ENCODE assay signal across 14 cellular contexts in genomic region chr17:48569676-48570324, GRCh38. TPM values are rescaled to one million over a fixed set of nuclear protein-coding genes. Genes with fewer than 3 reads are reported as not detected.
DNase-seq lines count a peak whose midpoint lies in the region; ATAC-seq and TF ChIP-seq lines count a peak whose summit lies in the region.
"Had no signal": no experiment of that assay in that cellular context is flagged by ENCODE, and none has a peak within 500 bp of the region (broad histone marks: within the 10 kb centered on the region; RNA-seq: fewer than 3 reads in every experiment).

No MANE protein-coding gene starts in this region.

- ATAC-seq in Panc1, result no peak
- ATAC-seq in upper lobe of right lung, result no peak
- ATAC-seq in GM18858 (IDR thresholded peaks at IDR 0.05; ENCODE audit: unreplicated experiment), result no peak
- ATAC-seq: GM12878 had no signal

- no TSS peak for BruUV-seq in Panc1 (replicated peaks; lab: Mats Ljungman, UMichigan)

- H3K27ac ChIP-seq in Panc1 (ENCODE audit: low read length) (peak overlapping the region; percentile 97), muscle layer of duodenum (ENCODE audit: low read length) (peak overlapping the region; percentile 90), upper lobe of right lung (peak overlapping the region; percentile 83), dorsolateral prefrontal cortex (no peak overlapping the region)
- H3K27ac ChIP-seq: ovary had no signal

- CTCF ChIA-PET in Panc1 (lab: Charles Lee), result interaction anchor here (0.7 to 1.0 kb wide), 2 partner anchors 18 to 19 kb away, joined by 3 read pairs; no protein-coding TSS in a partner anchor

- peak overlapping the region; percentile 22 to 99 for H3K4me3 ChIP-seq in Panc1 (ENCODE audit: low read depth in 2 of 2, low read length in 2 of 2)
- H3K4me3 ChIP-seq in epithelial cell of proximal tubule (ENCODE audit: low read depth, low read length), result peak overlapping the region; percentile 43
- peak overlapping the region; percentile 55 to 62 for H3K4me3 ChIP-seq in muscle layer of duodenum (ENCODE audit: low read depth in 1 of 2, low read length in 2 of 2)
- H3K4me3 ChIP-seq in upper lobe of right lung, result peak overlapping the region; percentile 39
- H3K4me3 ChIP-seq in dorsolateral prefrontal cortex, result no peak overlapping the region
- H3K4me3 ChIP-seq: GM12878, ovary had no signal

- H3K9me3 ChIP-seq in Panc1 (ENCODE audit: control insufficient read depth, insufficient read depth, low read depth, low read length), result no peaks in the 10 kb centered on the region
- H3K9me3 ChIP-seq in muscle layer of duodenum (ENCODE audit: control insufficient read depth in 1 of 2, low read length in 2 of 2), result no peaks in the 10 kb centered on the region
- H3K9me3 ChIP-seq in upper lobe of right lung, result no peaks in the 10 kb centered on the region
- H3K9me3 ChIP-seq: ovary had no signal

- DNase-seq in Panc1 (ENCODE audit: low read depth, low spot score) (no peak), epithelial cell of proximal tubule (ENCODE audit: low read depth) (no peak), upper lobe of right lung (no peak), dorsolateral prefrontal cortex (no peak), NCI-H2107 (lab: John Stamatoyannopoulos, UW) (no peak)
- DNase-seq: activated CD4-positive, alpha-beta T cell treated with anti-CD3 and anti-CD28 coated beads, Interleukin-2, amount 10 ng/mL, durations not matched to agents 24 days and 14 days; activated naive CD8-positive, alpha-beta T cell treated with anti-CD3 and anti-CD28 coated beads for 36 hours; activated T-cell treated with anti-CD3 and anti-CD28 coated beads, Interleukin-2, amount 50 U/mL, for 24 hours; ovary; SHP77; substantia nigra had no signal

- H3K27me3 ChIP-seq in Panc1 (ENCODE audit: control insufficient read depth, insufficient read depth, low read length), result no peaks in the 10 kb centered on the region
- H3K27me3 ChIP-seq in muscle layer of duodenum (ENCODE audit: low read depth, low read length), result peaks cover 24% of the 10 kb centered on the region
- peaks cover 62% of the 10 kb centered on the region for H3K27me3 ChIP-seq in upper lobe of right lung
- peaks cover 26 to 100% (median 99%) of the 10 kb centered on the region in 45 donors for H3K27me3 ChIP-seq in dorsolateral prefrontal cortex
- H3K27me3 ChIP-seq: ovary had no signal

- TF ChIP-seq CTCF in Panc1 (IDR thresholded peaks at IDR 0.05) (no peak), epithelial cell of proximal tubule (conservative IDR thresholded peaks at IDR 0.05; ENCODE audit: low read depth, low read length) (no peak), upper lobe of right lung (IDR thresholded peaks at IDR 0.05) (no peak), dorsolateral prefrontal cortex (IDR thresholded peaks at IDR 0.05 in 54 of 56, conservative IDR thresholded peaks at IDR 0.05 in 2 of 56; ENCODE audit: low read depth in 1 of 56, partially characterized antibody in 56 of 56) (no peak)

- H3K36me3 ChIP-seq in Panc1 (ENCODE audit: control insufficient read depth, insufficient read depth, low read length) (peaks cover 10% of the 10 kb centered on the region; the same call in 1 of the 2 replicates), muscle layer of duodenum (ENCODE audit: control insufficient read depth in 1 of 2, insufficient read depth in 2 of 2, low read length in 2 of 2) (no peaks in the 10 kb centered on the region), upper lobe of right lung (no peaks in the 10 kb centered on the region)
- H3K36me3 ChIP-seq: ovary had no signal

- in situ Hi-C loops in Panc1 (cut with HindIII; ENCODE audit: low pct_unique_long_range_greater_than_20kb, low sequenced_read_pairs), result no loop called here

- intact Hi-C loops in Panc1 (cut with micrococcal nuclease; ENCODE audit: unreplicated experiment), result no loop called here
- intact Hi-C loops in upper lobe of right lung (cut with DNase I), result no loop called here
- intact Hi-C loops in dorsolateral prefrontal cortex (cut with DNase I), result no loop called here

- POLR2A ChIA-PET in Panc1 (lab: Charles Lee), result interaction anchor here (0.6 to 1.6 kb wide), 4 partner anchors 8 to 218 kb away, joined by 3 to 7 read pairs (median 4); no protein-coding TSS in a partner anchor

- H3K4me1 ChIP-seq in Panc1 (ENCODE audit: control insufficient read depth, insufficient read depth, low read length) (peaks cover 99% of the 10 kb centered on the region), muscle layer of duodenum (ENCODE audit: control insufficient read depth in 1 of 2, insufficient read depth in 2 of 2, low read length in 2 of 2) (peaks cover 28 to 74% of the 10 kb centered on the region in 2 donors), upper lobe of right lung (peaks cover 24% of the 10 kb centered on the region)

RNA-seq across cellular contexts. Expression of gene HOXB4, which starts 8.3 kb away (rescaled TPM):
- total RNA-seq in Panc1 (2021; ENCODE audit: unreplicated experiment) (27.9 TPM), epithelial cell of proximal tubule (4.3 and 5.7 TPM in 2 replicates), upper lobe of right lung (4.9 TPM), dorsolateral prefrontal cortex (under 1 TPM in 9 of 120 experiments, not detected in 111; 0.13 to 0.32 (median 0.21) TPM)
- polyA plus RNA-seq in Panc1 (2012; ENCODE audit: insufficient read length), result 19.4 TPM

RNA-seq across cellular contexts. Expression of gene HOXB3, which starts 20.2 kb away (rescaled TPM):
- total RNA-seq in Panc1 (2021; ENCODE audit: unreplicated experiment) (127 TPM), epithelial cell of proximal tubule (22.6 and 49.9 TPM in 2 replicates), upper lobe of right lung (13.3 TPM), dorsolateral prefrontal cortex (1 to 10 TPM in 2 of 120 experiments, under 1 TPM in 18, not detected in 100; 0.11 to 1.4 (median 0.58) TPM)
- 113 TPM for polyA plus RNA-seq in Panc1 (2012; ENCODE audit: insufficient read length)

RNA-seq across cellular contexts. Expression of gene HOXB5, which starts 23.8 kb away (rescaled TPM):
- total RNA-seq in Panc1 (2021; ENCODE audit: unreplicated experiment) (67.2 TPM), epithelial cell of proximal tubule (2.8 and 5.5 TPM in 2 replicates), upper lobe of right lung (4.4 TPM), dorsolateral prefrontal cortex (under 1 TPM in 1 of 120 experiments, not detected in 119; 0.23 TPM)
- polyA plus RNA-seq in Panc1 (2012; ENCODE audit: insufficient read length), result 64.4 TPM
- total RNA-seq: activated CD4-positive, alpha-beta T cell treated with anti-CD3 and anti-CD28 coated beads, Interleukin-2, amount 10 ng/mL, durations not matched to agents 24 days and 14 days; activated naive CD8-positive, alpha-beta T cell treated with anti-CD3 and anti-CD28 coated beads for 36 hours; GM12878 had no signal
- polyA plus RNA-seq: GM12878 had no signal

RNA-seq across cellular contexts. Expression of gene HOXB2, which starts 24.9 kb away (rescaled TPM):
- total RNA-seq in Panc1 (2021; ENCODE audit: unreplicated experiment) (70.1 TPM), epithelial cell of proximal tubule (21.1 and 43.7 TPM in 2 replicates), upper lobe of right lung (11.0 TPM), dorsolateral prefrontal cortex (1 to 10 TPM in 8 of 120 experiments, under 1 TPM in 20, not detected in 92; 0.26 to 1.7 (median 0.62) TPM)
- 66.6 TPM for polyA plus RNA-seq in Panc1 (2012; ENCODE audit: insufficient read length)

RNA-seq across cellular contexts. Expression of gene HOXB6, which starts 35.0 kb away (rescaled TPM):
- total RNA-seq in Panc1 (2021; ENCODE audit: unreplicated experiment) (196 TPM), epithelial cell of proximal tubule (42.9 and 55.6 TPM in 2 replicates), upper lobe of right lung (4.9 TPM), dorsolateral prefrontal cortex (under 1 TPM in 4 of 120 experiments, not detected in 116; 0.26 to 0.35 (median 0.29) TPM)
- 167 TPM for polyA plus RNA-seq in Panc1 (2012; ENCODE audit: insufficient read length)
- total RNA-seq: activated naive CD8-positive, alpha-beta T cell treated with anti-CD3 and anti-CD28 coated beads for 36 hours had no signal

Comparison
In these comparisons a context has a peak if more than half of its experiments do, and no peak if none do; other contexts are left out.
1. H3K27ac ChIP-seq: peak in Panc1 (single experiment), muscle layer of duodenum (single experiment) and upper lobe of right lung (single experiment); none in dorsolateral prefrontal cortex (0 of 59).
2. H3K4me3 ChIP-seq: peak in Panc1 (2 of 2), epithelial cell of proximal tubule (single experiment), muscle layer of duodenum (2 of 2) and upper lobe of right lung (single experiment); none in dorsolateral prefrontal cortex (0 of 59).
3. RNA of gene HOXB5, which starts 23.8 kb away (total RNA-seq): 67.2 TPM in Panc1 (single experiment); 2.8 to 5.5 TPM in epithelial cell of proximal tubule, 4.4 TPM in upper lobe of right lung (single experiment) and 0.23 TPM in dorsolateral prefrontal cortex; every median in the first group is over 10 times any median in the second.